19 cellular contexts compared by ENCODE assay signal in genomic region chr21:29209696-29210095, GRCh38.
"Had no signal": no experiment of that assay in that cellular context is flagged by ENCODE, and none has a peak within 500 bp of the region (broad histone marks: within the 10 kb centered on the region; RNA-seq: fewer than 3 reads in every experiment).

No MANE protein-coding gene starts in this region.

- ATAC-seq: activated CD8-positive, alpha-beta T cell treated with anti-CD3 and anti-CD28 coated beads, Interleukin-2, amount 10 ng/mL, durations not matched to agents 7 days and 5 days; pancreas had no signal

- DNase-seq: activated CD4-positive, CD25-positive, alpha-beta regulatory T cell; activated CD8-positive, alpha-beta memory T cell treated with anti-CD3 and anti-CD28 coated beads, Interleukin-2, amount 50 U/mL, for 48 hours; activated CD8-positive, alpha-beta T cell treated with anti-CD3 and anti-CD28 coated beads, Interleukin-2, amount 10 ng/mL, durations not matched to agents 7 days and 5 days; activated gamma-delta T cell treated with Interleukin-2 at 50 U/mL for 16 hours; amygdala; effector memory CD4-positive, alpha-beta T cell; islet precursor cell; mammary epithelial cell; pancreas; stimulated activated CD4-positive, alpha-beta T cell treated with anti-CD3 and anti-CD28 coated beads, Interleukin-15, amount 100 ng/mL, for 24 hours; stimulated activated CD4-positive, alpha-beta T cell treated with anti-CD3 and anti-CD28 coated beads, Interleukin-4, amount 100 ng/mL, for 1 hour; stimulated activated naive CD4-positive, alpha-beta T cell; tibial artery; uterus had no signal

- H3K9me3 ChIP-seq: pancreas, tibial artery, uterus had no signal

- H3K27me3 Mint-ChIP-seq: activated CD4-positive, alpha-beta T cell treated with anti-CD3 and anti-CD28 coated beads, Interleukin-2, amount 10 ng/mL, durations not matched to agents 24 days and 14 days; activated naive CD8-positive, alpha-beta T cell had no signal

- H3K27ac Mint-ChIP-seq: activated CD4-positive, alpha-beta T cell treated with anti-CD3 and anti-CD28 coated beads, Interleukin-2, amount 10 ng/mL, durations not matched to agents 24 days and 14 days; activated CD8-positive, alpha-beta T cell treated with anti-CD3 and anti-CD28 coated beads, Interleukin-2, amount 10 ng/mL, durations not matched to agents 7 days and 5 days; activated naive CD8-positive, alpha-beta T cell; T-helper 2 cell treated with Interferon-gamma antibody and Interleukin-4, amounts not matched to agents 5 μg/mL and 100 μg/mL, for 36 hours had no signal

- H3K9me3 Mint-ChIP-seq: dendritic cell treated with granulocyte-macrophage colony-stimulating factor and Interleukin-4, amounts not matched to agents 40 ng/mL and 50 ng/mL, for 4 days; neural crest cell had no signal

- H3K4me3 Mint-ChIP-seq: activated CD4-positive, alpha-beta T cell treated with anti-CD3 and anti-CD28 coated beads, Interleukin-2, amount 10 ng/mL, durations not matched to agents 24 days and 14 days; activated CD8-positive, alpha-beta T cell treated with anti-CD3 and anti-CD28 coated beads, Interleukin-2, amount 10 ng/mL, durations not matched to agents 7 days and 5 days; activated naive CD8-positive, alpha-beta T cell; dendritic cell treated with granulocyte-macrophage colony-stimulating factor and Interleukin-4, amounts not matched to agents 40 ng/mL and 50 ng/mL, for 4 days; neural crest cell; T-helper 2 cell treated with Interferon-gamma antibody and Interleukin-4, amounts not matched to agents 5 μg/mL and 100 μg/mL, for 36 hours had no signal

- H3K27me3 ChIP-seq: pancreas, tibial artery, uterus had no signal

- H3K4me1 ChIP-seq: pancreas, uterus had no signal

- FAIRE-seq: pancreas had no signal

- H3K4me3 ChIP-seq: pancreas, tibial artery, uterus had no signal

- H3K36me3 ChIP-seq: pancreas, tibial artery, uterus had no signal
